ENCODE assay signal across 8 cellular contexts in genomic region chr17:38701504-38702165, GRCh38. TPM values are rescaled to one million over a fixed set of nuclear protein-coding genes. Genes with fewer than 3 reads are reported as not detected.
A peak's percentile ranks its signal among the peaks of the same experiment; 100 is the strongest.
DNase-seq lines count a peak whose midpoint lies in the region; ATAC-seq lines count a peak whose summit lies in the region.

No MANE protein-coding gene starts in this region.

- peak overlapping the region; percentile 83 to 91 (median 84) for H3K4me3 Mint-ChIP-seq in T-cell

- ATAC-seq in HG03378 (IDR thresholded peaks at IDR 0.05; ENCODE audit: unreplicated experiment) (peak; percentile 37), T-cell (replicated peaks in 1 of 4) (peak; percentile 15 to 59 (median 18))

- DNase-seq in NCI-H524 (lab: John Stamatoyannopoulos, UW) (peak; percentile 41 to 52), NCI-H524 treated with DMSO at 0.1 percent for 48 hours (lab: John Stamatoyannopoulos, UW) (no peak), T-cell (peak; percentile 48 to 79 (median 62)), inferior parietal cortex (ENCODE audit: extremely low spot score) (peak; percentile 26), NCI-H1694 treated with DMSO at 0.1 percent for 48 hours (lab: John Stamatoyannopoulos, UW) (no peak)
- DNase-seq in stimulated activated CD4-positive, alpha-beta T cell treated with anti-CD3 and anti-CD28 coated beads, Interleukin-1b, Interleukin-23, amount 100 ng/mL, for 48 hours, result peak; percentile 95

- peaks cover 42 to 51% (median 47%) of the 10 kb centered on the region in 3 donors for H3K4me1 Mint-ChIP-seq in T-cell

- POLR2A ChIA-PET in T-cell (lab: Charles Lee), result interaction anchor here in 1 of 2 donors (0.6 kb wide), 1 partner anchor 52 kb away, joined by 5 read pairs; no protein-coding TSS in a partner anchor

- H3K27ac Mint-ChIP-seq in T-cell, result peak overlapping the region; percentile 90 to 95

- CTCF ChIA-PET in T-cell (lab: Charles Lee), result interaction anchor here in 1 of 2 donors (0.5 to 1.2 kb wide), 3 partner anchors 25 to 34 kb away, joined by 3 to 5 read pairs (median 3); no protein-coding TSS in a partner anchor

- H3K27me3 Mint-ChIP-seq in T-cell, result no peaks in the 10 kb centered on the region

- no peaks in the 10 kb centered on the region for H3K9me3 Mint-ChIP-seq in T-cell

- no peaks in the 10 kb centered on the region for H3K36me3 Mint-ChIP-seq in T-cell

- H3K27ac ChIP-seq in angular gyrus (ENCODE audit: low read depth, low read length), result peak overlapping the region; percentile 64

RNA-seq across cellular contexts. Expression of gene MLLT6, which starts 3.4 kb away (rescaled TPM):
- total RNA-seq in T-cell, result 100 to 1,000 TPM; 412 to 506 (median 480) TPM

RNA-seq across cellular contexts. Expression of gene EPOP, which starts 26.9 kb away (rescaled TPM):
- 1 to 10 TPM in 1 of 5 donors, under 1 TPM in 4; 0.68 to 1.6 (median 0.90) TPM for total RNA-seq in T-cell

RNA-seq across cellular contexts. Expression of gene CISD3, which starts 28.5 kb away (rescaled TPM):
- total RNA-seq in T-cell, result 10 to 100 TPM; 10.7 to 21.5 (median 17.7) TPM

RNA-seq across cellular contexts. Expression of gene PCGF2, which starts 46.5 kb away (rescaled TPM):
- under 1 TPM in 3 of 5 donors, not detected in 2; 0.28 to 0.69 (median 0.53) TPM for total RNA-seq in T-cell

RNA-seq across cellular contexts. Expression of gene PSMB3, which starts 50.9 kb away (rescaled TPM):
- total RNA-seq in T-cell, result 100 to 1,000 TPM in 3 of 5 donors, 10 to 100 TPM in 2; 81.2 to 116 (median 104) TPM

Comparison
In these comparisons a context has a peak if more than half of its experiments do, and no peak if none do; other contexts are left out.
1. DNase-seq: peak in NCI-H524 (2 of 2), T-cell (34 of 34), inferior parietal cortex (single experiment) and stimulated activated CD4-positive, alpha-beta T cell treated with anti-CD3 and anti-CD28 coated beads, Interleukin-1b, Interleukin-23, amount 100 ng/mL, for 48 hours (single experiment); none in NCI-H524 treated with DMSO at 0.1 percent for 48 hours (single experiment) and NCI-H1694 treated with DMSO at 0.1 percent for 48 hours (single experiment).